1 cellular context compared by ENCODE assay signal in genomic region chr20:18137412-18138265, GRCh38.
TF ChIP-seq lines count a peak whose summit lies in the region.

TSS of gene KAT14 (plus strand) at chr20:18137863. CDS start at chr20:18142661, 4,798 bp downstream.
TSS of gene PET117 (plus strand) at chr20:18137863. CDS start at chr20:18137956, 93 bp downstream.

TF ChIP-seq in GM12878, 131 proteins besides CTCF, POLR2A, EP300 and RAD21 (continued from another document and continues in another):
- TF ChIP-seq MLLT1 (IDR thresholded peaks at IDR 0.05) (peak; percentile 100), TARDBP (IDR thresholded peaks at IDR 0.05; ENCODE audit: borderline replicate concordance) (no peak), HCFC1 (IDR thresholded peaks at IDR 0.05; ENCODE audit: low read length) (peak; percentile 69), PKNOX1 (IDR thresholded peaks at IDR 0.05) (no peak), ZNF384 (IDR thresholded peaks at IDR 0.05; ENCODE audit: borderline replicate concordance, low read depth, low read length) (no peak), YY1 (IDR thresholded peaks at IDR 0.05; ENCODE audit: low read depth, low read length) (peak; percentile 89), SMARCA5 (IDR thresholded peaks at IDR 0.05) (peak; percentile 74; the same call in 1 of the 2 replicates), ZNF274 (IDR thresholded peaks at IDR 0.05; ENCODE audit: insufficient read depth, insufficient read length) (no peak), CHD2 (IDR thresholded peaks at IDR 0.05; ENCODE audit: borderline replicate concordance, low read depth, low read length) (0 out of 2 replicates have a peak, but pooled peaks have one; percentile 38), IRF4 (IDR thresholded peaks at IDR 0.05; ENCODE audit: low read depth, low read length) (no peak), ESRRA (IDR thresholded peaks at IDR 0.05; ENCODE audit: low read length) (no peak), MXI1 (IDR thresholded peaks at IDR 0.05; ENCODE audit: low read depth, low read length) (peak; percentile 93), USF2 (IDR thresholded peaks at IDR 0.05; ENCODE audit: borderline replicate concordance, low read depth, low read length) (peak; percentile 88), RCOR1 (conservative IDR thresholded peaks at IDR 0.05; ENCODE audit: low read depth, low read length) (no peak), SUPT20H (IDR thresholded peaks at IDR 0.05; ENCODE audit: borderline replicate concordance, control insufficient read depth, low read depth, low read length) (no peak), RUNX3 (IDR thresholded peaks at IDR 0.05; ENCODE audit: low read length) (peak; percentile 49), BHLHE40 (IDR thresholded peaks at IDR 0.05; ENCODE audit: borderline replicate concordance in 1 of 2, low read depth in 2 of 2, low read length in 1 of 2) (peak; percentile 98 to 100), SREBF1 (IDR thresholded peaks at IDR 0.05; ENCODE audit: low read length) (no peak), TCF12 (IDR thresholded peaks at IDR 0.05; ENCODE audit: low read depth, low read length) (peak; percentile 91), ZNF207 (IDR thresholded peaks at IDR 0.05; ENCODE audit: borderline replicate concordance) (peak; percentile 94; the same call in 1 of the 2 replicates), ELK1 (IDR thresholded peaks at IDR 0.05; ENCODE audit: low read depth, low read length) (no peak), PML (IDR thresholded peaks at IDR 0.05; ENCODE audit: low read length) (peak; percentile 73; the same call in 1 of the 2 replicates), ZNF592 (IDR thresholded peaks at IDR 0.05) (no peak), BCL11A (IDR thresholded peaks at IDR 0.05; ENCODE audit: low read depth, low read length) (no peak), ETV6 (conservative IDR thresholded peaks at IDR 0.05 in 1 of 2, IDR thresholded peaks at IDR 0.05 in 1 of 2; ENCODE audit: borderline replicate concordance in 1 of 2, low read depth in 1 of 2) (0 out of 4 replicates have a peak, but pooled peaks of 1 of the 2 experiments have one; percentile 32), RBBP5 (conservative IDR thresholded peaks at IDR 0.05) (no peak), ZNF622 (IDR thresholded peaks at IDR 0.05) (no peak), MYC (IDR thresholded peaks at IDR 0.05; ENCODE audit: insufficient read depth, insufficient read length, insufficient replicate concordance, low read length, severe bottlenecking) (peak; percentile 83), LARP7 (IDR thresholded peaks at IDR 0.05) (peak; percentile 76), SIX5 (IDR thresholded peaks at IDR 0.05; ENCODE audit: low read depth, low read length, severe bottlenecking) (peak; percentile 22)
- TF ChIP-seq, protein P1, sequence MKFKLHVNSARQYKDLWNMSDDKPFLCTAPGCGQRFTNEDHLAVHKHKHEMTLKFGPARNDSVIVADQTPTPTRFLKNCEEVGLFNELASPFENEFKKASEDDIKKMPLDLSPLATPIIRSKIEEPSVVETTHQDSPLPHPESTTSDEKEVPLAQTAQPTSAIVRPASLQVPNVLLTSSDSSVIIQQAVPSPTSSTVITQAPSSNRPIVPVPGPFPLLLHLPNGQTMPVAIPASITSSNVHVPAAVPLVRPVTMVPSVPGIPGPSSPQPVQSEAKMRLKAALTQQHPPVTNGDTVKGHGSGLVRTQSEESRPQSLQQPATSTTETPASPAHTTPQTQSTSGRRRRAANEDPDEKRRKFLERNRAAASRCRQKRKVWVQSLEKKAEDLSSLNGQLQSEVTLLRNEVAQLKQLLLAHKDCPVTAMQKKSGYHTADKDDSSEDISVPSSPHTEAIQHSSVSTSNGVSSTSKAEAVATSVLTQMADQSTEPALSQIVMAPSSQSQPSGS (IDR thresholded peaks at IDR 0.05; ENCODE audit: low read length) = no peak
- TF ChIP-seq, protein P2, sequence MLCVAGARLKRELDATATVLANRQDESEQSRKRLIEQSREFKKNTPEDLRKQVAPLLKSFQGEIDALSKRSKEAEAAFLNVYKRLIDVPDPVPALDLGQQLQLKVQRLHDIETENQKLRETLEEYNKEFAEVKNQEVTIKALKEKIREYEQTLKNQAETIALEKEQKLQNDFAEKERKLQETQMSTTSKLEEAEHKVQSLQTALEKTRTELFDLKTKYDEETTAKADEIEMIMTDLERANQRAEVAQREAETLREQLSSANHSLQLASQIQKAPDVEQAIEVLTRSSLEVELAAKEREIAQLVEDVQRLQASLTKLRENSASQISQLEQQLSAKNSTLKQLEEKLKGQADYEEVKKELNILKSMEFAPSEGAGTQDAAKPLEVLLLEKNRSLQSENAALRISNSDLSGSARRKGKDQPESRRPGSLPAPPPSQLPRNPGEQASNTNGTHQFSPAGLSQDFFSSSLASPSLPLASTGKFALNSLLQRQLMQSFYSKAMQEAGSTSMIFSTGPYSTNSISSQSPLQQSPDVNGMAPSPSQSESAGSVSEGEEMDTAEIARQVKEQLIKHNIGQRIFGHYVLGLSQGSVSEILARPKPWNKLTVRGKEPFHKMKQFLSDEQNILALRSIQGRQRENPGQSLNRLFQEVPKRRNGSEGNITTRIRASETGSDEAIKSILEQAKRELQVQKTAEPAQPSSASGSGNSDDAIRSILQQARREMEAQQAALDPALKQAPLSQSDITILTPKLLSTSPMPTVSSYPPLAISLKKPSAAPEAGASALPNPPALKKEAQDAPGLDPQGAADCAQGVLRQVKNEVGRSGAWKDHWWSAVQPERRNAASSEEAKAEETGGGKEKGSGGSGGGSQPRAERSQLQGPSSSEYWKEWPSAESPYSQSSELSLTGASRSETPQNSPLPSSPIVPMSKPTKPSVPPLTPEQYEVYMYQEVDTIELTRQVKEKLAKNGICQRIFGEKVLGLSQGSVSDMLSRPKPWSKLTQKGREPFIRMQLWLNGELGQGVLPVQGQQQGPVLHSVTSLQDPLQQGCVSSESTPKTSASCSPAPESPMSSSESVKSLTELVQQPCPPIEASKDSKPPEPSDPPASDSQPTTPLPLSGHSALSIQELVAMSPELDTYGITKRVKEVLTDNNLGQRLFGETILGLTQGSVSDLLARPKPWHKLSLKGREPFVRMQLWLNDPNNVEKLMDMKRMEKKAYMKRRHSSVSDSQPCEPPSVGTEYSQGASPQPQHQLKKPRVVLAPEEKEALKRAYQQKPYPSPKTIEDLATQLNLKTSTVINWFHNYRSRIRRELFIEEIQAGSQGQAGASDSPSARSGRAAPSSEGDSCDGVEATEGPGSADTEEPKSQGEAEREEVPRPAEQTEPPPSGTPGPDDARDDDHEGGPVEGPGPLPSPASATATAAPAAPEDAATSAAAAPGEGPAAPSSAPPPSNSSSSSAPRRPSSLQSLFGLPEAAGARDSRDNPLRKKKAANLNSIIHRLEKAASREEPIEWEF (IDR thresholded peaks at IDR 0.05; ENCODE audit: insufficient replicate concordance, low read depth, low read length) = peak; percentile 94
- TF ChIP-seq, protein P3, sequence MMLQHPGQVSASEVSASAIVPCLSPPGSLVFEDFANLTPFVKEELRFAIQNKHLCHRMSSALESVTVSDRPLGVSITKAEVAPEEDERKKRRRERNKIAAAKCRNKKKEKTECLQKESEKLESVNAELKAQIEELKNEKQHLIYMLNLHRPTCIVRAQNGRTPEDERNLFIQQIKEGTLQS (IDR thresholded peaks at IDR 0.05; ENCODE audit: borderline replicate concordance, extremely low read depth, low read depth, low read length) = peak; percentile 53; the same call in 1 of the 2 replicates
- TF ChIP-seq, protein P4, sequence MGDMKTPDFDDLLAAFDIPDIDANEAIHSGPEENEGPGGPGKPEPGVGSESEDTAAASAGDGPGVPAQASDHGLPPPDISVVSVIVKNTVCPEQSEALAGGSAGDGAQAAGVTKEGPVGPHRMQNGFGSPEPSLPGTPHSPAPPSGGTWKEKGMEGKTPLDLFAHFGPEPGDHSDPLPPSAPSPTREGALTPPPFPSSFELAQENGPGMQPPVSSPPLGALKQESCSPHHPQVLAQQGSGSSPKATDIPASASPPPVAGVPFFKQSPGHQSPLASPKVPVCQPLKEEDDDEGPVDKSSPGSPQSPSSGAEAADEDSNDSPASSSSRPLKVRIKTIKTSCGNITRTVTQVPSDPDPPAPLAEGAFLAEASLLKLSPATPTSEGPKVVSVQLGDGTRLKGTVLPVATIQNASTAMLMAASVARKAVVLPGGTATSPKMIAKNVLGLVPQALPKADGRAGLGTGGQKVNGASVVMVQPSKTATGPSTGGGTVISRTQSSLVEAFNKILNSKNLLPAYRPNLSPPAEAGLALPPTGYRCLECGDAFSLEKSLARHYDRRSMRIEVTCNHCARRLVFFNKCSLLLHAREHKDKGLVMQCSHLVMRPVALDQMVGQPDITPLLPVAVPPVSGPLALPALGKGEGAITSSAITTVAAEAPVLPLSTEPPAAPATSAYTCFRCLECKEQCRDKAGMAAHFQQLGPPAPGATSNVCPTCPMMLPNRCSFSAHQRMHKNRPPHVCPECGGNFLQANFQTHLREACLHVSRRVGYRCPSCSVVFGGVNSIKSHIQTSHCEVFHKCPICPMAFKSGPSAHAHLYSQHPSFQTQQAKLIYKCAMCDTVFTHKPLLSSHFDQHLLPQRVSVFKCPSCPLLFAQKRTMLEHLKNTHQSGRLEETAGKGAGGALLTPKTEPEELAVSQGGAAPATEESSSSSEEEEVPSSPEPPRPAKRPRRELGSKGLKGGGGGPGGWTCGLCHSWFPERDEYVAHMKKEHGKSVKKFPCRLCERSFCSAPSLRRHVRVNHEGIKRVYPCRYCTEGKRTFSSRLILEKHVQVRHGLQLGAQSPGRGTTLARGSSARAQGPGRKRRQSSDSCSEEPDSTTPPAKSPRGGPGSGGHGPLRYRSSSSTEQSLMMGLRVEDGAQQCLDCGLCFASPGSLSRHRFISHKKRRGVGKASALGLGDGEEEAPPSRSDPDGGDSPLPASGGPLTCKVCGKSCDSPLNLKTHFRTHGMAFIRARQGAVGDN (IDR thresholded peaks at IDR 0.05) = peak; percentile 83; the same call in 1 of the 2 replicates
